Comparison of ENCODE assay signal across 11 cellular contexts in genomic region chr11:19715373-19715772, GRCh38. TPM values are rescaled to one million over a fixed set of nuclear protein-coding genes. Genes with fewer than 3 reads are reported as not detected.
DNase-seq lines count a peak whose midpoint lies in the region; TF ChIP-seq lines count a peak whose summit lies in the region.
"Had no signal": no experiment of that assay in that cellular context is flagged by ENCODE, and none has a peak within 500 bp of the region (broad histone marks: within the 10 kb centered on the region; RNA-seq: fewer than 3 reads in every experiment).

No MANE protein-coding gene starts in this region.

- no peak overlapping the region for H3K23ac ChIP-seq in trophoblast cell (ENCODE audit: low read length)

- no peak overlapping the region for H3K27ac ChIP-seq in CD4-positive, alpha-beta memory T cell (ENCODE audit: low read depth, low read length)
- H3K27ac ChIP-seq in SJCRH30 (peak overlapping the region; percentile 61), fibroblast of lung (ENCODE audit: insufficient read depth, low read length) (peak overlapping the region; percentile 98), trophoblast cell (ENCODE audit: low read depth, low read length) (no peak overlapping the region)
- H3K27ac ChIP-seq: VCaP had no signal

- no peak overlapping the region for H2AK5ac ChIP-seq in trophoblast cell (ENCODE audit: low read length)

- no peak overlapping the region for H2BK120ac ChIP-seq in trophoblast cell (ENCODE audit: insufficient read depth, low read length, poor library complexity)

- H3K36me3 Mint-ChIP-seq in CD4-positive, alpha-beta memory T cell = peaks cover 0 to 5% of the 10 kb centered on the region in 2 donors

- intact Hi-C loops in CD4-positive, alpha-beta memory T cell (cut with micrococcal nuclease) = loop anchor here (10.0 kb wide), 1 partner anchor 1701 kb away; the partner anchor contains the start of gene SERGEF

- H3K18ac ChIP-seq in trophoblast cell (ENCODE audit: low read length) = no peak overlapping the region

- no peaks in the 10 kb centered on the region for H4K20me1 ChIP-seq in fibroblast of lung (ENCODE audit: control insufficient read depth, extremely low read depth, insufficient read depth, low read length)

- WGBS in trophoblast cell (ENCODE audit: extremely low coverage, insufficient coverage, insufficient read length) = no CpG with 5 or more reads among the region's 6 CpGs

- H2AFZ ChIP-seq in fibroblast of lung (ENCODE audit: low read length) = no peak overlapping the region
- no peak overlapping the region for H2AFZ ChIP-seq in trophoblast cell (ENCODE audit: insufficient read depth, low read length, poor library complexity)

- peak overlapping the region; percentile 93 for H3K9ac ChIP-seq in fibroblast of lung (ENCODE audit: insufficient read depth, low read length)
- no peak overlapping the region for H3K9ac ChIP-seq in trophoblast cell (ENCODE audit: low read length)

- POLR2A ChIA-PET in CD4-positive, alpha-beta memory T cell (lab: Charles Lee; ENCODE audit: partially characterized antibody) = interaction anchor here (5.3 kb wide), 1 partner anchor 8 kb away, joined by 106 read pairs; no protein-coding TSS in a partner anchor

- H3K4me1 Mint-ChIP-seq in CD4-positive, alpha-beta memory T cell = peaks cover 14 to 46% (median 30%) of the 10 kb centered on the region in 4 donors

- H3K4ac ChIP-seq in trophoblast cell (ENCODE audit: low read depth, low read length) = no peak overlapping the region

- no peak overlapping the region for H4K91ac ChIP-seq in trophoblast cell (ENCODE audit: low read depth, low read length)

- H3K79me1 ChIP-seq in trophoblast cell (ENCODE audit: low read length) = peaks cover 8% of the 10 kb centered on the region

- H3K4me2 ChIP-seq in fibroblast of lung (ENCODE audit: extremely low read depth, insufficient read depth, low read length) = peak overlapping the region; percentile 98
- no peak overlapping the region for H3K4me2 ChIP-seq in trophoblast cell (ENCODE audit: low read length)

- DNase-seq in CD4-positive, alpha-beta memory T cell = no peak
- peak; percentile 71 to 81 for DNase-seq in SJCRH30
- DNase-seq in fibroblast of lung (ENCODE audit: low read depth in 2 of 2) = peak; percentile 81 to 95
- peak; percentile 49 to 54 for DNase-seq in trophoblast cell
- DNase-seq in iPS-NIHi11 (ENCODE audit: low spot score) = no peak
- no peak for DNase-seq in COLO829 (ENCODE audit: low spot score)
- no peak for DNase-seq in globus pallidus (ENCODE audit: low spot score)
- no peak for DNase-seq in anterior cingulate cortex (lab: John Stamatoyannopoulos, UW)
- DNase-seq: NCI-H1092 treated with DMSO at 0.1 percent for 48 hours had no signal

- peaks cover 71% of the 10 kb centered on the region for H3K79me2 ChIP-seq in fibroblast of lung (ENCODE audit: control insufficient read depth, insufficient read depth, low read length)
- H3K79me2 ChIP-seq in trophoblast cell (ENCODE audit: control insufficient read depth, insufficient read depth, low read length, poor library complexity) = no peaks in the 10 kb centered on the region

- peaks cover 12 to 18% of the 10 kb centered on the region in 2 donors for H3K27me3 Mint-ChIP-seq in CD4-positive, alpha-beta memory T cell

- H3K4me3 Mint-ChIP-seq in CD4-positive, alpha-beta memory T cell = peak overlapping the region in 7 of 8 donors; percentile 27 to 93 (median 72)

- no peaks in the 10 kb centered on the region for H3K9me3 Mint-ChIP-seq in CD4-positive, alpha-beta memory T cell

- H3K27ac Mint-ChIP-seq in CD4-positive, alpha-beta memory T cell = peak overlapping the region in 2 of 7 donors; percentile 16 to 57

- H2BK12ac ChIP-seq in trophoblast cell (ENCODE audit: low read length) = no peak overlapping the region

- no peak overlapping the region for H2BK5ac ChIP-seq in trophoblast cell (ENCODE audit: low read depth, low read length, poor library complexity)

- no peak overlapping the region for H3K14ac ChIP-seq in trophoblast cell (ENCODE audit: low read length)

- H3K4me3 ChIP-seq in CD4-positive, alpha-beta memory T cell (ENCODE audit: low read length in 2 of 2) = no peak overlapping the region
- H3K4me3 ChIP-seq in SJCRH30 (no peak overlapping the region), fibroblast of lung (replicated peaks in 1 of 4; ENCODE audit: control extremely low read depth in 1 of 4, insufficient read depth in 1 of 4, low read depth in 3 of 4, low read length in 4 of 4) (peak overlapping the region; percentile 72 to 97 (median 84)), trophoblast cell (ENCODE audit: low read depth, low read length) (no peak overlapping the region)
- H3K4me3 ChIP-seq: HAP-1 had no signal

- no peaks in the 10 kb centered on the region for H3K9me3 ChIP-seq in CD4-positive, alpha-beta memory T cell (ENCODE audit: control insufficient read depth in 1 of 2, low read length in 2 of 2)
- H3K9me3 ChIP-seq in SJCRH30 (replicated peaks) = no peaks in the 10 kb centered on the region
- no peaks in the 10 kb centered on the region for H3K9me3 ChIP-seq in fibroblast of lung (ENCODE audit: control insufficient read depth, insufficient read depth, low read depth, low read length)
- peaks cover 6% of the 10 kb centered on the region for H3K9me3 ChIP-seq in trophoblast cell (ENCODE audit: insufficient read depth, low read depth, low read length)
- H3K9me3 ChIP-seq: HAP-1 had no signal

- no peaks in the 10 kb centered on the region for H3K36me3 ChIP-seq in CD4-positive, alpha-beta memory T cell (ENCODE audit: insufficient read depth, low read length)
- H3K36me3 ChIP-seq in SJCRH30 (no peaks in the 10 kb centered on the region), fibroblast of lung (ENCODE audit: control insufficient read depth, insufficient read depth, low read length) (no peaks in the 10 kb centered on the region), trophoblast cell (ENCODE audit: control insufficient read depth in 1 of 2, insufficient read depth in 2 of 2, low read length in 2 of 2) (no peaks in the 10 kb centered on the region)
- H3K36me3 ChIP-seq: HAP-1 had no signal

- H4K12ac ChIP-seq in trophoblast cell (ENCODE audit: low read depth, low read length) = no peak overlapping the region

- CTCF ChIA-PET in CD4-positive, alpha-beta memory T cell (lab: Charles Lee; ENCODE audit: partially characterized antibody) = interaction anchor here (1.1 kb wide), 1 partner anchor 8 kb away, joined by 3 read pairs; no protein-coding TSS in a partner anchor

- H3K4me1 ChIP-seq in CD4-positive, alpha-beta memory T cell (ENCODE audit: insufficient read depth, low read length) = peaks cover 20% of the 10 kb centered on the region
- H3K4me1 ChIP-seq in SJCRH30 (peaks cover 33% of the 10 kb centered on the region), fibroblast of lung (ENCODE audit: control insufficient read depth, extremely low read depth, insufficient read depth, low read length) (peaks cover 27% of the 10 kb centered on the region), trophoblast cell (ENCODE audit: control insufficient read depth in 1 of 2, insufficient read depth in 2 of 2, low read length in 2 of 2) (peaks cover 20 to 31% of the 10 kb centered on the region in 2 experiments)

- no peak overlapping the region for H4K8ac ChIP-seq in trophoblast cell (ENCODE audit: low read depth, low read length)

- H3K27me3 ChIP-seq in CD4-positive, alpha-beta memory T cell (ENCODE audit: insufficient read depth, low read length) = peaks cover 23% of the 10 kb centered on the region
- H3K27me3 ChIP-seq in SJCRH30 (no peaks in the 10 kb centered on the region), fibroblast of lung (ENCODE audit: control insufficient read depth, insufficient read depth, low read length) (no peaks in the 10 kb centered on the region), trophoblast cell (ENCODE audit: insufficient read depth, low read length) (peaks cover 16% of the 10 kb centered on the region)

- TF ChIP-seq CTCF in fibroblast of lung (conservative IDR thresholded peaks at IDR 0.05 in 1 of 2, IDR thresholded peaks at IDR 0.05 in 1 of 2; ENCODE audit: low read depth in 1 of 2, low read length in 2 of 2) = no peak

RNA-seq across cellular contexts. Expression of gene NAV2, which starts 2.7 kb away (rescaled TPM):
- 1 to 10 TPM; 4.2 to 6.2 TPM for total RNA-seq in CD4-positive, alpha-beta memory T cell
- polyA plus RNA-seq in CD4-positive, alpha-beta memory T cell = 1 to 10 TPM in 1 of 2 donors, not detected in 1; 1.1 TPM
- total RNA-seq in SJCRH30 (2014; rRNA removed; shearing (Covaris generic)) = 66.3 and 73.1 TPM in 2 replicates
- 7.7 and 14.0 TPM in 2 replicates for total RNA-seq in fibroblast of lung
- 8.1 and 15.3 TPM in 2 replicates for polyA plus RNA-seq in fibroblast of lung
- polyA plus RNA-seq in fibroblast of lung (2012) = 10.9 and 15.4 TPM in 2 replicates
- 44.1 and 68.7 TPM in 2 replicates for polyA minus RNA-seq in fibroblast of lung (ENCODE audit: low replicate concordance)
- polyA plus RNA-seq in trophoblast cell (2013) = 36.1 and 37.2 TPM in 2 replicates

Comparison
In these comparisons a context has a peak if more than half of its experiments do, and no peak if none do; other contexts are left out.
1. DNase-seq: peak in SJCRH30 (2 of 2), fibroblast of lung (2 of 2) and trophoblast cell (2 of 2); none in CD4-positive, alpha-beta memory T cell (0 of 5), iPS-NIHi11 (single experiment), COLO829 (single experiment), globus pallidus (single experiment) and anterior cingulate cortex (0 of 58).
2. H3K27ac ChIP-seq: peak in SJCRH30 (single experiment) and fibroblast of lung (single experiment); none in CD4-positive, alpha-beta memory T cell (single experiment) and trophoblast cell (single experiment).
3. H3K4me3 ChIP-seq: peak in fibroblast of lung (4 of 4); none in CD4-positive, alpha-beta memory T cell (0 of 2), SJCRH30 (single experiment) and trophoblast cell (single experiment).